Comparison of ENCODE assay signal across 13 cellular contexts in the genomic region with DNA sequence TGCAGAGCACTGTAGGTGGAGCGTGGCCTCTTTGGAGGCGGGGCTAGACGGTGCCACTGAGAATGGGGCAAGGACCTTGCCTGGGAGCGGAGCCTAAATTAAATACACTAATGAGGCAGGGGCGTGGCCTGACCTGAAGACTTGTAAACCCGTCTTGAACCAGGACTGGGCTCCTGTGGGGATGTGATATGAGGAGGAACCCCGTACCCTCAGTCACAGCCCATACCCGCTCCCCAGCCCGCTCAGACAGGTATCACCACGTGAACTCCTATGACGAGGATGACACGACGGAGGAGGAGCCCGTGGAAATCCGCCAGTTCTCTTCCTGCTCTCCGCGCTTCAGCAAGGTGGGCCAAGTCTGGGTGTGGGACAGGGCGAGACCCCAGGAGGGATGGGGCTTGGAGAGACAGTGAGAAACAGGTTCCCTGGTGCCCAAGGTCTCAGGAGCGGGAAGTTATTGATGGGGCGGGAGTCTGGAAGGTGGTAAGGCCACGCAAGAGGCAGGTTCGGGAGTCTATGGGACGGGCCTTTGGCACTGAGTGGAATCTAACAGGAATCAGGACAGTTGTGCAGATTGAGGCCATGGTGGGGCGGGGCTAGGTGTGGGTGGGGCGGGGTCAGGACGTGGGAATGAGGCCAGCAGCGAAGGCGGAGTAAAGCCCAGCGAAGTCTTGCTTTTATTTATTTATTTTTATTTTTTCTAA. TPM values are rescaled to one million over a fixed set of nuclear protein-coding genes. Genes with fewer than 3 reads are reported as not detected.
A peak's percentile ranks its signal among the peaks of the same experiment; 100 is the strongest.
DNase-seq lines count a peak whose midpoint lies in the region; ATAC-seq, FAIRE-seq and TF ChIP-seq lines count a peak whose summit lies in the region.
"Had no signal": no experiment of that assay in that cellular context is flagged by ENCODE, and none has a peak within 500 bp of the region (broad histone marks: within the 10 kb centered on the region; RNA-seq: fewer than 3 reads in every experiment).

No MANE protein-coding gene starts in this region.

- H3K36me3 ChIP-seq in CD8-positive, alpha-beta memory T cell (ENCODE audit: insufficient read depth, low read length), result no peaks in the 10 kb centered on the region
- H3K36me3 ChIP-seq in Loucy (ENCODE audit: insufficient read depth, low read length), result no peaks in the 10 kb centered on the region
- H3K36me3 ChIP-seq: esophagus muscularis mucosa had no signal

- H3K27ac ChIP-seq in CD8-positive, alpha-beta memory T cell (ENCODE audit: low read depth, low read length), result no peak overlapping the region
- H3K27ac ChIP-seq: esophagus muscularis mucosa had no signal

- peak overlapping the region; percentile 69 for H3K9ac ChIP-seq in Loucy (ENCODE audit: low read depth, low read length, poor library complexity, severe bottlenecking)

- H3F3A ChIP-seq in Loucy (ENCODE audit: low read depth), result no peaks in the 10 kb centered on the region

- H3K9me3 Mint-ChIP-seq in CD8-positive, alpha-beta memory T cell, result no peaks in the 10 kb centered on the region
- H3K9me3 Mint-ChIP-seq in central memory CD8-positive, alpha-beta T cell, result no peaks in the 10 kb centered on the region
- no peaks in the 10 kb centered on the region for H3K9me3 Mint-ChIP-seq in nephron progenitor cell

- no peak for TF ChIP-seq POLR2A in GM12891 (IDR thresholded peaks at IDR 0.05; ENCODE audit: low read depth, low read length)

- peak overlapping the region in 1 of 8 donors; percentile 70 for H3K27ac Mint-ChIP-seq in CD8-positive, alpha-beta memory T cell
- no peak overlapping the region for H3K27ac Mint-ChIP-seq in central memory CD8-positive, alpha-beta T cell (ENCODE audit: low read depth)
- no peak overlapping the region for H3K27ac Mint-ChIP-seq in nephron progenitor cell
- H3K27ac Mint-ChIP-seq: activated CD4-positive, alpha-beta T cell treated with anti-CD3 and anti-CD28 coated beads for 36 hours had no signal

- no peaks in the 10 kb centered on the region for H3K27me3 ChIP-seq in CD8-positive, alpha-beta memory T cell (ENCODE audit: insufficient read depth, low read length, poor library complexity, severe bottlenecking)
- no peaks in the 10 kb centered on the region for H3K27me3 ChIP-seq in Loucy (ENCODE audit: insufficient read depth, low read length, poor library complexity, severe bottlenecking)

- H3K4me2 ChIP-seq in Loucy (ENCODE audit: low read depth, low read length, poor library complexity, severe bottlenecking), result peak overlapping the region; percentile 83

- POLR2A ChIA-PET in CD8-positive, alpha-beta memory T cell (lab: Charles Lee), result no interaction called here

- H3K79me2 ChIP-seq in Loucy (ENCODE audit: insufficient read depth, low read length), result peaks cover 5% of the 10 kb centered on the region; the same call in 1 of the 2 replicates

- peak overlapping the region in 5 of 7 donors; percentile 53 to 73 (median 66) for H3K4me3 Mint-ChIP-seq in CD8-positive, alpha-beta memory T cell
- H3K4me3 Mint-ChIP-seq in central memory CD8-positive, alpha-beta T cell, result peak overlapping the region; percentile 62
- H3K4me3 Mint-ChIP-seq in nephron progenitor cell, result peak overlapping the region; percentile 82

- peaks cover 8% of the 10 kb centered on the region for H3K4me1 ChIP-seq in CD8-positive, alpha-beta memory T cell (ENCODE audit: insufficient read depth, low read length)
- H3K4me1 ChIP-seq in Loucy (ENCODE audit: insufficient read depth, low read length, poor library complexity, severe bottlenecking), result peaks cover 16% of the 10 kb centered on the region

- no peaks in the 10 kb centered on the region for H3K9me3 ChIP-seq in CD8-positive, alpha-beta memory T cell (ENCODE audit: low read length)
- no peaks in the 10 kb centered on the region for H3K9me3 ChIP-seq in Loucy (ENCODE audit: insufficient read depth, low read depth, low read length)
- H3K9me3 ChIP-seq: esophagus muscularis mucosa had no signal

- peaks cover 4 to 11% (median 6%) of the 10 kb centered on the region in 3 donors for H3K4me1 Mint-ChIP-seq in CD8-positive, alpha-beta memory T cell
- H3K4me1 Mint-ChIP-seq in central memory CD8-positive, alpha-beta T cell, result peaks cover 10% of the 10 kb centered on the region
- H3K4me1 Mint-ChIP-seq in nephron progenitor cell, result peaks cover 13% of the 10 kb centered on the region

- H3K4me3 ChIP-seq in CD8-positive, alpha-beta memory T cell (ENCODE audit: low read length), result no peak overlapping the region
- H3K4me3 ChIP-seq in Loucy (ENCODE audit: low read length, poor library complexity, severe bottlenecking), result peak overlapping the region; percentile 80

- no peaks in the 10 kb centered on the region for H4K20me1 ChIP-seq in Loucy (ENCODE audit: insufficient read depth, low read length, poor library complexity, severe bottlenecking)

- no peak for ATAC-seq in central memory CD8-positive, alpha-beta T cell (replicated peaks; ENCODE audit: extremely low read depth, poor library complexity, severe bottlenecking)
- no peak for ATAC-seq in GM19035 (IDR thresholded peaks at IDR 0.05; ENCODE audit: unreplicated experiment)
- ATAC-seq in SK-N-SH treated with all-trans-retinoic acid at 6 μM for 48 hours, result no peak

- no peaks in the 10 kb centered on the region for H3K9me2 ChIP-seq in Loucy (replicated peaks; ENCODE audit: low read depth, low read length)

- CTCF ChIA-PET in CD8-positive, alpha-beta memory T cell (lab: Charles Lee), result no interaction called here

- no peak for FAIRE-seq in GM12891 (lab: Jason Lieb, UNC)

- no peak for DNase-seq in CD8-positive, alpha-beta memory T cell
- no peak for DNase-seq in central memory CD8-positive, alpha-beta T cell (ENCODE audit: low spot score in 2 of 2)
- no peak for DNase-seq in nephron progenitor cell
- no peak for DNase-seq in GM12891 (ENCODE audit: insufficient read length, low spot score)
- DNase-seq in superior temporal gyrus (ENCODE audit: extremely low spot score), result no peak
- DNase-seq: activated CD4-positive, alpha-beta T cell treated with anti-CD3 and anti-CD28 coated beads for 36 hours; activated gamma-delta T cell; cerebellar nuclear complex had no signal

- H3K36me3 Mint-ChIP-seq in CD8-positive, alpha-beta memory T cell, result no peaks in the 10 kb centered on the region
- H3K36me3 Mint-ChIP-seq in central memory CD8-positive, alpha-beta T cell (ENCODE audit: insufficient read depth), result no peaks in the 10 kb centered on the region
- H3K36me3 Mint-ChIP-seq in nephron progenitor cell (ENCODE audit: low read depth), result peaks cover 10% of the 10 kb centered on the region
- H3K36me3 Mint-ChIP-seq: CD14-positive monocyte had no signal

- H2AFZ ChIP-seq in Loucy (ENCODE audit: low read length), result peak overlapping the region; percentile 91

- H3K27me3 Mint-ChIP-seq in CD8-positive, alpha-beta memory T cell, result peaks cover 0 to 26% of the 10 kb centered on the region in 2 donors
- H3K27me3 Mint-ChIP-seq in central memory CD8-positive, alpha-beta T cell, result peaks cover 20% of the 10 kb centered on the region
- H3K27me3 Mint-ChIP-seq in nephron progenitor cell (ENCODE audit: low read depth, poor library complexity), result peaks cover 20% of the 10 kb centered on the region

- TF ChIP-seq CTCF in Loucy (conservative IDR thresholded peaks at IDR 0.05; ENCODE audit: low read length) (no peak), nephron progenitor cell (IDR thresholded peaks at IDR 0.05) (no peak)

TF ChIP-seq in GM12891, 5 proteins besides CTCF, POLR2A, EP300 and RAD21:
- TF ChIP-seq POU2F2 (IDR thresholded peaks at IDR 0.05; ENCODE audit: low read depth, low read length) (no peak), SPI1 (IDR thresholded peaks at IDR 0.05; ENCODE audit: low read depth, low read length) (no peak), TAF1 (IDR thresholded peaks at IDR 0.05; ENCODE audit: low read depth, low read length) (no peak), POLR2AphosphoS5 (IDR thresholded peaks at IDR 0.05; ENCODE audit: low read depth, low read length) (no peak), PAX5 (IDR thresholded peaks at IDR 0.05; ENCODE audit: insufficient read depth, low read length, severe bottlenecking) (no peak)

TF ChIP-seq in SK-N-SH treated with all-trans-retinoic acid at 6 μM for 48 hours, 23 proteins besides CTCF, POLR2A, EP300 and RAD21 (continues in another document):
- TF ChIP-seq BACH2 (CRISPR knock-in tag; IDR thresholded peaks at IDR 0.05; ENCODE audit: borderline replicate concordance), result no peak
- no peak for TF ChIP-seq TCF4 (CRISPR knock-in tag; IDR thresholded peaks at IDR 0.05; ENCODE audit: borderline replicate concordance)
- no peak for TF ChIP-seq OSR1 (CRISPR knock-in tag; IDR thresholded peaks at IDR 0.05)
- no peak for TF ChIP-seq ZNF70 (CRISPR knock-in tag; IDR thresholded peaks at IDR 0.05)
- TF ChIP-seq, protein P1, sequence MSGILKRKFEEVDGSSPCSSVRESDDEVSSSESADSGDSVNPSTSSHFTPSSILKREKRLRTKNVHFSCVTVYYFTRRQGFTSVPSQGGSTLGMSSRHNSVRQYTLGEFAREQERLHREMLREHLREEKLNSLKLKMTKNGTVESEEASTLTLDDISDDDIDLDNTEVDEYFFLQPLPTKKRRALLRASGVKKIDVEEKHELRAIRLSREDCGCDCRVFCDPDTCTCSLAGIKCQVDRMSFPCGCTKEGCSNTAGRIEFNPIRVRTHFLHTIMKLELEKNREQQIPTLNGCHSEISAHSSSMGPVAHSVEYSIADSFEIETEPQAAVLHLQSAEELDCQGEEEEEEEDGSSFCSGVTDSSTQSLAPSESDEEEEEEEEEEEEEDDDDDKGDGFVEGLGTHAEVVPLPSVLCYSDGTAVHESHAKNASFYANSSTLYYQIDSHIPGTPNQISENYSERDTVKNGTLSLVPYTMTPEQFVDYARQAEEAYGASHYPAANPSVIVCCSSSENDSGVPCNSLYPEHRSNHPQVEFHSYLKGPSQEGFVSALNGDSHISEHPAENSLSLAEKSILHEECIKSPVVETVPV (CRISPR knock-in tag; IDR thresholded peaks at IDR 0.05), result no peak
- no peak for TF ChIP-seq ZNF8 (CRISPR knock-in tag; IDR thresholded peaks at IDR 0.05)
- TF ChIP-seq SNAI2 (CRISPR knock-in tag; IDR thresholded peaks at IDR 0.05), result no peak

RNA-seq across cellular contexts. Expression of a gene that starts 14.7 kb away (rescaled TPM):
- 10 to 100 TPM; 20.7 to 22.4 TPM for total RNA-seq in CD8-positive, alpha-beta memory T cell
- 61.6 TPM for polyA plus RNA-seq in CD8-positive, alpha-beta memory T cell
- polyA plus RNA-seq in GM12891 (2012; ENCODE audit: low read depth, missing spikeins), result 11.8 TPM

RNA-seq across cellular contexts. Expression of a gene that starts 20.4 kb away (rescaled TPM):
- under 1 TPM; 0.84 to 0.90 TPM for total RNA-seq in CD8-positive, alpha-beta memory T cell
- not detected for polyA plus RNA-seq in CD8-positive, alpha-beta memory T cell
- polyA plus RNA-seq in GM12891 (2012; ENCODE audit: low read depth, missing spikeins), result 0.05 TPM
- total RNA-seq: esophagus muscularis mucosa had no signal

RNA-seq across cellular contexts. Expression of a gene that starts 24.4 kb away (rescaled TPM):
- total RNA-seq in CD8-positive, alpha-beta memory T cell, result 10 to 100 TPM; 59.4 to 60.1 TPM
- 19.7 TPM for polyA plus RNA-seq in CD8-positive, alpha-beta memory T cell
- polyA plus RNA-seq in GM12891 (2012; ENCODE audit: low read depth, missing spikeins), result 27.1 TPM

RNA-seq across cellular contexts. Expression of a gene that starts 28.3 kb away (rescaled TPM):
- under 1 TPM; 0.24 to 0.38 TPM for total RNA-seq in CD8-positive, alpha-beta memory T cell
- 1.2 TPM for polyA plus RNA-seq in CD8-positive, alpha-beta memory T cell
- polyA plus RNA-seq in GM12891 (2012; ENCODE audit: low read depth, missing spikeins), result 0.82 TPM

RNA-seq across cellular contexts. Expression of a gene that starts 32.2 kb away (rescaled TPM):
- total RNA-seq in CD8-positive, alpha-beta memory T cell, result not detected
- polyA plus RNA-seq in CD8-positive, alpha-beta memory T cell, result not detected
- not detected for polyA plus RNA-seq in GM12891 (2012; ENCODE audit: low read depth, missing spikeins)
- total RNA-seq: activated CD4-positive, alpha-beta T cell treated with anti-CD3 and anti-CD28 coated beads for 36 hours had no signal
- polyA plus RNA-seq: CD14-positive monocyte had no signal
